ENCODE assay signal across 15 cellular contexts in genomic region chr2:230949966-230950832, GRCh38. TPM values are rescaled to one million over a fixed set of nuclear protein-coding genes. Genes with fewer than 3 reads are reported as not detected.
A peak's percentile ranks its signal among the peaks of the same experiment; 100 is the strongest.
DNase-seq lines count a peak whose midpoint lies in the region; ATAC-seq, FAIRE-seq and TF ChIP-seq lines count a peak whose summit lies in the region.
"Had no signal": no experiment of that assay in that cellular context is flagged by ENCODE, and none has a peak within 500 bp of the region (broad histone marks: within the 10 kb centered on the region; RNA-seq: fewer than 3 reads in every experiment).

No MANE protein-coding gene starts in this region.

- peak; percentile 71 to 81 for TF ChIP-seq EP300 in GM12878 (IDR thresholded peaks at IDR 0.05; ENCODE audit: borderline replicate concordance in 1 of 2, control insufficient read depth in 1 of 2, low read depth in 2 of 2, low read length in 2 of 2)

- SMC1A ChIA-PET in GM12878 (lab: Charles Lee; ENCODE audit: uncharacterized antibody, unreplicated experiment) = interaction anchor here (1.7 to 21.6 kb wide), 4 partner anchors 9 to 35 kb away, joined by 5 to 411 read pairs (median 257); partner anchors contain the start of gene GPR55

- H3K27ac Mint-ChIP-seq in activated CD4-positive, alpha-beta T cell treated with anti-CD3 and anti-CD28 coated beads, Interleukin-2, amount 10 ng/mL, durations not matched to agents 7 days and 5 days = peak overlapping the region; percentile 21
- H3K27ac Mint-ChIP-seq in activated CD4-positive, alpha-beta T cell treated with anti-CD3 and anti-CD28 coated beads, Interleukin-2, amount 10 ng/mL, durations not matched to agents 24 days and 14 days = no peak overlapping the region

- WGBS in GM12878 (ENCODE audit: insufficient coverage, insufficient replicate concordance, low lambda C conversion rate, missing lambda C conversion rate) = 2% methylated on average over 20 of the region's 20 CpGs
- WGBS in pancreas, 2 donors = 84 to 87% methylated on average over 20 of the region's 20 CpGs

- FAIRE-seq in GM12878 (lab: Jason Lieb, UNC) = no peak
- no peak for FAIRE-seq in pancreas (lab: Jason Lieb, UNC)
- FAIRE-seq: A204.1 had no signal

- CTCF ChIA-PET in activated CD4-positive, alpha-beta T cell treated with anti-CD3 and anti-CD28 coated beads, Interleukin-2, amount 10 ng/mL, durations not matched to agents 7 days and 5 days (lab: Charles Lee) = interaction anchor here (0.6 to 2.1 kb wide), 2 partner anchors 10 to 1586 kb away, joined by 3 to 7 read pairs; no protein-coding TSS in a partner anchor
- CTCF ChIA-PET in GM12878 (lab: Yijun Ruan, JAX) = interaction anchor here (0.7 to 28.4 kb wide), 7 partner anchors 9 to 38 kb away, joined by 3 to 372 read pairs (median 3); partner anchors contain the start of gene GPR55

- peaks cover 84% of the 10 kb centered on the region for H3K79me2 ChIP-seq in GM12878 (ENCODE audit: control insufficient read depth, insufficient read depth, low read length)

- TF ChIP-seq RAD21 in GM12878 (IDR thresholded peaks at IDR 0.05; ENCODE audit: insufficient read depth, low read depth, low read length) = no peak; the same call in 1 of the 2 replicates

- peak overlapping the region; percentile 13 for H2AFZ ChIP-seq in GM12878 (ENCODE audit: control insufficient read depth, low read depth, low read length)

- peak overlapping the region; percentile 89 for H3K9ac ChIP-seq in GM12878 (ENCODE audit: control insufficient read depth, insufficient read depth, low read length)

- no peak for DNase-seq in activated CD4-positive, alpha-beta T cell treated with anti-CD3 and anti-CD28 coated beads, Interleukin-2, amount 10 ng/mL, durations not matched to agents 7 days and 5 days
- DNase-seq in activated CD4-positive, alpha-beta T cell treated with anti-CD3 and anti-CD28 coated beads, Interleukin-2, amount 10 ng/mL, durations not matched to agents 24 days and 14 days = no peak
- DNase-seq in GM20000 (ENCODE audit: low spot score) = peak; percentile 61
- DNase-seq in GM12878 (ENCODE audit: low read depth, low spot score) = peak; percentile 93
- DNase-seq in pancreas = no peak
- DNase-seq in AG08395 (ENCODE audit: low spot score) = no peak
- DNase-seq in HPDE6-E6E7 (ENCODE audit: extremely low spot score) = no peak
- DNase-seq: amygdala, EL, islet precursor cell, NCI-H1092 had no signal

- POLR2A ChIA-PET in activated CD4-positive, alpha-beta T cell treated with anti-CD3 and anti-CD28 coated beads, Interleukin-2, amount 10 ng/mL, durations not matched to agents 7 days and 5 days (lab: Charles Lee) = no interaction called here
- POLR2A ChIA-PET in GM12878 (lab: Charles Lee) = interaction anchor here (0.7 to 17.2 kb wide), 7 partner anchors 9 to 77 kb away, joined by 3 to 192 read pairs (median 8); partner anchors contain the start of gene GPR55

- H3K4me2 ChIP-seq in GM12878 (ENCODE audit: control insufficient read depth, insufficient read depth) = peak overlapping the region; percentile 88

- H3K27ac ChIP-seq in GM12878 (ENCODE audit: control insufficient read depth, insufficient read depth) (peak overlapping the region; percentile 99), pancreas (no peak overlapping the region)
- H3K27ac ChIP-seq: neutrophil, vagina had no signal

- H3K9me3 Mint-ChIP-seq in activated CD4-positive, alpha-beta T cell treated with anti-CD3 and anti-CD28 coated beads, Interleukin-2, amount 10 ng/mL, durations not matched to agents 7 days and 5 days = no peaks in the 10 kb centered on the region
- no peaks in the 10 kb centered on the region for H3K9me3 Mint-ChIP-seq in activated CD4-positive, alpha-beta T cell treated with anti-CD3 and anti-CD28 coated beads, Interleukin-2, amount 10 ng/mL, durations not matched to agents 24 days and 14 days

- TF ChIP-seq POLR2A in GM12878 (IDR thresholded peaks at IDR 0.05; ENCODE audit: low read depth, low read length) = no peak; the same call in 1 of the 2 replicates

- no peaks in the 10 kb centered on the region for H4K20me1 ChIP-seq in GM12878 (ENCODE audit: control insufficient read depth, insufficient read depth)

- H3K4me3 ChIP-seq in GM12878 = peak overlapping the region; percentile 23; the same call in 1 of the 2 replicates
- no peak overlapping the region for H3K4me3 ChIP-seq in pancreas
- H3K4me3 ChIP-seq: vagina had no signal

- ATAC-seq in HG03045 (IDR thresholded peaks at IDR 0.05; ENCODE audit: unreplicated experiment) (peak; percentile 51), GM12878 (peak; percentile 54), pancreas (no peak)

- TF ChIP-seq CTCF in GM20000 (IDR thresholded peaks at IDR 0.05; ENCODE audit: extremely low read depth, missing control alignments) = no peak
- TF ChIP-seq CTCF in GM12878 (IDR thresholded peaks at IDR 0.05 in 2 of 3, conservative IDR thresholded peaks at IDR 0.05 in 1 of 3; ENCODE audit: control insufficient read depth in 2 of 3, extremely low read depth in 1 of 3, insufficient read depth in 1 of 3, low read depth in 3 of 3, low read length in 3 of 3) = no peak
- TF ChIP-seq CTCF in pancreas (IDR thresholded peaks at IDR 0.05) = no peak

- H3K4me3 Mint-ChIP-seq in activated CD4-positive, alpha-beta T cell treated with anti-CD3 and anti-CD28 coated beads, Interleukin-2, amount 10 ng/mL, durations not matched to agents 7 days and 5 days = no peak overlapping the region
- no peak overlapping the region for H3K4me3 Mint-ChIP-seq in activated CD4-positive, alpha-beta T cell treated with anti-CD3 and anti-CD28 coated beads, Interleukin-2, amount 10 ng/mL, durations not matched to agents 24 days and 14 days

- peaks cover 17% of the 10 kb centered on the region for H3K4me1 Mint-ChIP-seq in activated CD4-positive, alpha-beta T cell treated with anti-CD3 and anti-CD28 coated beads, Interleukin-2, amount 10 ng/mL, durations not matched to agents 7 days and 5 days
- H3K4me1 Mint-ChIP-seq in activated CD4-positive, alpha-beta T cell treated with anti-CD3 and anti-CD28 coated beads, Interleukin-2, amount 10 ng/mL, durations not matched to agents 24 days and 14 days = peaks cover 3% of the 10 kb centered on the region

- peaks cover 1% of the 10 kb centered on the region for H3K36me3 Mint-ChIP-seq in activated CD4-positive, alpha-beta T cell treated with anti-CD3 and anti-CD28 coated beads, Interleukin-2, amount 10 ng/mL, durations not matched to agents 7 days and 5 days (ENCODE audit: low read depth)
- H3K36me3 Mint-ChIP-seq in activated CD4-positive, alpha-beta T cell treated with anti-CD3 and anti-CD28 coated beads, Interleukin-2, amount 10 ng/mL, durations not matched to agents 24 days and 14 days (ENCODE audit: low read depth) = no peaks in the 10 kb centered on the region

- no peaks in the 10 kb centered on the region for H3K27me3 ChIP-seq in GM12878 (replicated peaks in 1 of 2; ENCODE audit: control insufficient read depth in 2 of 2, insufficient read depth in 2 of 2, low read length in 1 of 2)
- no peaks in the 10 kb centered on the region for H3K27me3 ChIP-seq in pancreas
- H3K27me3 ChIP-seq: vagina had no signal

- in situ Hi-C loops in GM12878 (cut with MboI) = loop anchor here (10.0 kb wide), 1 partner anchor 285 kb away; no protein-coding TSS in a partner anchor

- intact Hi-C loops in activated CD4-positive, alpha-beta T cell treated with anti-CD3 and anti-CD28 coated beads, Interleukin-2, amount 10 ng/mL, durations not matched to agents 24 days and 14 days (cut with micrococcal nuclease) = loop anchor here (5.0 kb wide), 1 partner anchor 32 kb away; no protein-coding TSS in a partner anchor
- intact Hi-C loops in GM12878 (cut with micrococcal nuclease; ENCODE audit: unreplicated experiment) = loop anchor here (1.0 to 10.0 kb wide), 4 partner anchors 24 to 365 kb away; no protein-coding TSS in a partner anchor
- intact Hi-C loops in pancreas (cut with DNase I) = no loop called here

- no peaks in the 10 kb centered on the region; the same call in 2 of the 3 replicates for H3K9me3 ChIP-seq in GM12878 (replicated peaks; ENCODE audit: control insufficient read depth, insufficient read depth, low read length)
- no peaks in the 10 kb centered on the region for H3K9me3 ChIP-seq in pancreas
- H3K9me3 ChIP-seq: neutrophil, vagina had no signal

- no TSS peak for BruUV-seq in GM12878 (replicated peaks; lab: Mats Ljungman, UMichigan)

- RAD21 ChIA-PET in GM12878 (lab: Charles Lee; ENCODE audit: unreplicated experiment) = interaction anchor here (1.0 to 22.2 kb wide), 9 partner anchors 7 to 292 kb away, joined by 3 to 400 read pairs (median 5); partner anchors contain the start of gene GPR55

- H3K4me1 ChIP-seq in GM12878 (ENCODE audit: control insufficient read depth, insufficient read depth, low read length) = peaks cover 83% of the 10 kb centered on the region
- no peaks in the 10 kb centered on the region for H3K4me1 ChIP-seq in pancreas
- H3K4me1 ChIP-seq: vagina had no signal

- peaks cover 6% of the 10 kb centered on the region for H3K27me3 Mint-ChIP-seq in activated CD4-positive, alpha-beta T cell treated with anti-CD3 and anti-CD28 coated beads, Interleukin-2, amount 10 ng/mL, durations not matched to agents 7 days and 5 days
- H3K27me3 Mint-ChIP-seq in activated CD4-positive, alpha-beta T cell treated with anti-CD3 and anti-CD28 coated beads, Interleukin-2, amount 10 ng/mL, durations not matched to agents 24 days and 14 days = peaks cover 34% of the 10 kb centered on the region

- H3K36me3 ChIP-seq in GM12878 (ENCODE audit: control insufficient read depth in 2 of 2, insufficient read depth in 2 of 2, low read length in 1 of 2) (peaks cover 0 to 7% of the 10 kb centered on the region in 2 experiments; a peak in 2 of 4 replicates), pancreas (no peaks in the 10 kb centered on the region)
- H3K36me3 ChIP-seq: neutrophil, vagina had no signal

RNA-seq across cellular contexts. Expression of gene GPR55, which starts 25.2 kb away (rescaled TPM):
- 1 to 10 TPM; 9.2 to 9.4 TPM for total RNA-seq in activated CD4-positive, alpha-beta T cell treated with anti-CD3 and anti-CD28 coated beads, Interleukin-2, amount 10 ng/mL, durations not matched to agents 7 days and 5 days
- 0.23 and 0.38 TPM in 2 replicates for total RNA-seq in activated CD4-positive, alpha-beta T cell treated with anti-CD3 and anti-CD28 coated beads, Interleukin-2, amount 10 ng/mL, durations not matched to agents 24 days and 14 days
- 20.6 and 24.6 TPM in 2 replicates for total RNA-seq in GM12878 (2013; cell fraction: nucleolus; rRNA removed)
- total RNA-seq in GM12878 (2014; rRNA removed) = 11.2 and 12.3 TPM in 2 replicates
- total RNA-seq in GM12878 (2014; rRNA removed; fragmentation: Illumina TruSeq; extraction: Trizol) = 18.1 and 19.2 TPM in 2 replicates
- total RNA-seq in GM12878 (2021) = 26.8 and 30.1 TPM in 2 replicates
- polyA plus RNA-seq in GM12878 (2011; ENCODE audit: low read depth) = 12.4 TPM
- polyA plus RNA-seq in GM12878 (2011; rRNA removed) = 16.5 and 26.9 TPM in 2 replicates
- 26.5 and 38.7 TPM in 2 replicates for polyA plus RNA-seq in GM12878 (2011; cell fraction: cytosol; rRNA removed)
- 39.0 and 48.7 TPM in 2 replicates for polyA plus RNA-seq in GM12878 (2011; cell fraction: nucleus; rRNA removed)
- 17.2 and 17.7 TPM in 2 replicates for polyA plus RNA-seq in GM12878 (2012)
- 20.4 and 24.4 TPM in 2 replicates for polyA plus RNA-seq in GM12878 (2014; fragmentation: Illumina TruSeq; extraction: Trizol)
- 1 to 10 TPM; 2.1 to 5.5 TPM for polyA plus RNA-seq in GM12878 (2014; fragmentation: Nextera tagmentation; extraction: Ambion mirVana)
- 23.4 and 23.5 TPM in 2 replicates for polyA plus RNA-seq in GM12878 (2014; rRNA removed)
- polyA plus RNA-seq in GM12878 (2016; fragmentation: Nextera tagmentation; extraction: Ambion mirVana) = 10 to 100 TPM; 12.6 to 13.2 TPM
- polyA minus RNA-seq in GM12878 (2011; rRNA and poly(A)+ RNA removed) = 60.8 and 66.5 TPM in 2 replicates
- 6.0 and 6.2 TPM in 2 replicates for polyA minus RNA-seq in GM12878 (2011; cell fraction: cytosol; rRNA and poly(A)+ RNA removed)
- 10.9 and 19.2 TPM in 2 replicates for polyA minus RNA-seq in GM12878 (2011; cell fraction: nucleus; rRNA and poly(A)+ RNA removed)
- total RNA-seq in pancreas = under 1 TPM in 4 of 6 donors, not detected in 2; 0.03 to 0.12 (median 0.06) TPM
- polyA plus RNA-seq in pancreas = under 1 TPM in 1 of 2 donors, not detected in 1; 0.02 TPM

RNA-seq across cellular contexts. Expression of gene SPATA3, which starts 45.7 kb away (rescaled TPM):
- under 1 TPM in 1 of 2 experiments, not detected in 1; 0.71 TPM for total RNA-seq in activated CD4-positive, alpha-beta T cell treated with anti-CD3 and anti-CD28 coated beads, Interleukin-2, amount 10 ng/mL, durations not matched to agents 7 days and 5 days
- total RNA-seq in activated CD4-positive, alpha-beta T cell treated with anti-CD3 and anti-CD28 coated beads, Interleukin-2, amount 10 ng/mL, durations not matched to agents 24 days and 14 days = not detected in 2 replicates
- total RNA-seq in GM12878 (2013; cell fraction: nucleolus; rRNA removed) = 0.71 TPM in 1 of 2 replicates, not detected in the other
- total RNA-seq in GM12878 (2014; rRNA removed) (not detected in 2 replicates), GM12878 (2014; rRNA removed; fragmentation: Illumina TruSeq; extraction: Trizol) (not detected in 2 replicates), GM12878 (2021) (0.19 TPM in 1 of 2 replicates, not detected in the other), pancreas (not detected)
- not detected for polyA plus RNA-seq in GM12878 (2011; ENCODE audit: low read depth)
- polyA plus RNA-seq in GM12878 (2011; rRNA removed) (not detected in 2 replicates), GM12878 (2014; fragmentation: Illumina TruSeq; extraction: Trizol) (not detected in 2 replicates), GM12878 (2014; fragmentation: Nextera tagmentation; extraction: Ambion mirVana) (not detected), GM12878 (2014; rRNA removed) (0.22 TPM in 1 of 2 replicates, not detected in the other), GM12878 (2016; fragmentation: Nextera tagmentation; extraction: Ambion mirVana) (not detected), pancreas (not detected)
- not detected in 2 replicates for polyA plus RNA-seq in GM12878 (2011; cell fraction: cytosol; rRNA removed)
- not detected in 2 replicates for polyA plus RNA-seq in GM12878 (2011; cell fraction: nucleus; rRNA removed)
- not detected in 2 replicates for polyA plus RNA-seq in GM12878 (2012)
- not detected in 2 replicates for polyA minus RNA-seq in GM12878 (2011; rRNA and poly(A)+ RNA removed)
- not detected in 2 replicates for polyA minus RNA-seq in GM12878 (2011; cell fraction: cytosol; rRNA and poly(A)+ RNA removed)
- not detected in 2 replicates for polyA minus RNA-seq in GM12878 (2011; cell fraction: nucleus; rRNA and poly(A)+ RNA removed)
- total RNA-seq: vagina had no signal

Comparison
In these comparisons a context has a peak if more than half of its experiments do, and no peak if none do; other contexts are left out.
1. DNase-seq: peak in GM20000 (single experiment) and GM12878 (single experiment); none in activated CD4-positive, alpha-beta T cell treated with anti-CD3 and anti-CD28 coated beads, Interleukin-2, amount 10 ng/mL, durations not matched to agents 7 days and 5 days (single experiment), activated CD4-positive, alpha-beta T cell treated with anti-CD3 and anti-CD28 coated beads, Interleukin-2, amount 10 ng/mL, durations not matched to agents 24 days and 14 days (single experiment), pancreas (0 of 6), AG08395 (single experiment) and HPDE6-E6E7 (single experiment).
2. ATAC-seq: peak in HG03045 (single experiment) and GM12878 (single experiment); none in pancreas (0 of 4).
3. intact Hi-C loops: an anchor here in activated CD4-positive, alpha-beta T cell treated with anti-CD3 and anti-CD28 coated beads, Interleukin-2, amount 10 ng/mL, durations not matched to agents 24 days and 14 days (5.0 kb wide) and GM12878 (1.0 to 10.0 kb wide); none called in pancreas.